Comparison of ENCODE assay signal across 14 cellular contexts in the genomic region with DNA sequence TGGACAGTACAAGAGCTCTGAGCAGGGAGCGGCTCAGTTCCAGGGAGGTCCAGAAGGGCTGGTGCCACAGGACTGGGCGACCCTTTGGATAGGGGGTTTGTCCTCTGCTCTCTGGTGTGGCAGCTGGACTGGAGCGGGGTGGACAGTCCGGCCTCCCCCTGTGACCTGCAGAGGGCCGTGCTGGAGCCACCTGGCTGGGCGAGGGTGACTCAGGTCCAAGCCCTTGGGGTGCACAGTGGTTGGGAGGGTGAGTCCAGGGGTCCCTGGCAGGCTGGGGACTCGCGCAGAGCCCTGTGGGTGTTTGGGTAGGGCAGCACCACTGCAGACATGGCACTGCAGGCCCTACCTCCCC. TPM values are rescaled to one million over a fixed set of nuclear protein-coding genes. Genes with fewer than 3 reads are reported as not detected.
DNase-seq lines count a peak whose midpoint lies in the region; ATAC-seq and TF ChIP-seq lines count a peak whose summit lies in the region.
"Had no signal": no experiment of that assay in that cellular context is flagged by ENCODE, and none has a peak within 500 bp of the region (broad histone marks: within the 10 kb centered on the region; RNA-seq: fewer than 3 reads in every experiment).

No MANE protein-coding gene starts in this region.

- intact Hi-C loops in heart left ventricle (cut with DNase I): no loop called here
- intact Hi-C loops in Right ventricle myocardium superior (cut with DNase I): no loop called here
- intact Hi-C loops in ovary (cut with DNase I): loop anchor here in 1 of 4 donors (10.0 kb wide), 1 partner anchor 422 kb away; a partner anchor contains a TSS
- intact Hi-C loops in vagina (cut with DNase I): no loop called here

- no peaks in the 10 kb centered on the region for H3K9me3 ChIP-seq in heart left ventricle
- no peaks in the 10 kb centered on the region for H3K9me3 ChIP-seq in endocrine pancreas (ENCODE audit: control insufficient read depth, low read length)
- no peaks in the 10 kb centered on the region for H3K9me3 ChIP-seq in ovary
- H3K9me3 ChIP-seq in vagina: no peaks in the 10 kb centered on the region
- H3K9me3 ChIP-seq: adrenal gland had no signal

- H3K4me1 ChIP-seq in heart left ventricle (peaks cover 18 to 83% (median 63%) of the 10 kb centered on the region in 12 donors), endocrine pancreas (ENCODE audit: control insufficient read depth, insufficient read depth, low read length) (no peaks in the 10 kb centered on the region), ovary (ENCODE audit: insufficient read depth) (peaks cover 18% of the 10 kb centered on the region), vagina (peaks cover 89% of the 10 kb centered on the region)

- TF ChIP-seq EP300 in ovary (IDR thresholded peaks at IDR 0.05): no peak

- H3K36me3 ChIP-seq in heart left ventricle (peaks cover 0 to 6% (median 0%) of the 10 kb centered on the region in 9 donors), endocrine pancreas (ENCODE audit: control insufficient read depth, insufficient read depth, low read length) (no peaks in the 10 kb centered on the region), ovary (no peaks in the 10 kb centered on the region), vagina (no peaks in the 10 kb centered on the region)
- H3K36me3 ChIP-seq: adrenal gland had no signal

- no peak for DNase-seq in heart left ventricle
- DNase-seq in Right ventricle myocardium superior: no peak
- peak in 1 of 5 donors; percentile 40 for DNase-seq in ovary
- DNase-seq in vagina (ENCODE audit: extremely low spot score in 2 of 2): no peak
- no peak for DNase-seq in GM10266 (ENCODE audit: extremely low spot score)
- no peak for DNase-seq in GOT3 (lab: John Stamatoyannopoulos, UW)
- DNase-seq: activated T-cell treated with anti-CD3 and anti-CD28 coated beads, Interleukin-2, amount 50 U/mL, for 48 hours; kidney; NCI-H1105; T-helper 2 cell had no signal

- H3K9ac ChIP-seq in endocrine pancreas (ENCODE audit: control insufficient read depth, insufficient read depth, low read length): peak overlapping the region; percentile 39

- TF ChIP-seq CTCF in heart left ventricle (IDR thresholded peaks at IDR 0.05): peak in 1 of 12 donors; percentile 0
- no peak for TF ChIP-seq CTCF in ovary (IDR thresholded peaks at IDR 0.05)
- no peak for TF ChIP-seq CTCF in vagina (IDR thresholded peaks at IDR 0.05)
- no peak for TF ChIP-seq CTCF in GM10266 (IDR thresholded peaks at IDR 0.05; ENCODE audit: control insufficient read depth, insufficient read depth, low read depth, missing control alignments)

- TF ChIP-seq POLR2A in heart left ventricle (IDR thresholded peaks at IDR 0.05) (no peak), ovary (IDR thresholded peaks at IDR 0.05) (no peak), vagina (IDR thresholded peaks at IDR 0.05) (no peak)

- H3K27ac ChIP-seq in heart left ventricle (peak overlapping the region in 11 of 12 donors; percentile 20 to 78 (median 70)), ovary (peak overlapping the region; percentile 45 to 54), vagina (peak overlapping the region; percentile 86)

- WGBS in heart left ventricle, 4 donors: 69 to 77% (median 75%) methylated on average over 7 to 8 of the region's 8 CpGs; no CpG with 5 or more reads in 1 of the 4 donors
- WGBS in ovary, 3 donors: 66 to 81% (median 78%) methylated on average over 4 to 8 of the region's 8 CpGs

- H3K4me3 ChIP-seq in heart left ventricle (no peak overlapping the region), endocrine pancreas (ENCODE audit: control insufficient read depth, insufficient read depth, low read length) (no peak overlapping the region), ovary (no peak overlapping the region), vagina (no peak overlapping the region)
- H3K4me3 ChIP-seq: adrenal gland had no signal

- H3K27me3 ChIP-seq in heart left ventricle (no peaks in the 10 kb centered on the region), endocrine pancreas (ENCODE audit: control insufficient read depth, insufficient read depth, low read length) (no peaks in the 10 kb centered on the region), ovary (no peaks in the 10 kb centered on the region), vagina (no peaks in the 10 kb centered on the region)
- H3K27me3 ChIP-seq: adrenal gland had no signal

- ATAC-seq in heart left ventricle: peak in 1 of 4 donors; percentile 0
- ATAC-seq in Right ventricle myocardium superior (ENCODE audit: poor library complexity): no peak
- ATAC-seq in GM18873 (IDR thresholded peaks at IDR 0.05; ENCODE audit: low FRiP score, unreplicated experiment): no peak

RNA-seq across cellular contexts. Expression of a gene that starts 7.2 kb away (rescaled TPM):
- total RNA-seq in heart left ventricle: 10 to 100 TPM; 23.5 to 89.8 (median 29.4) TPM
- polyA plus RNA-seq in heart left ventricle: 10 to 100 TPM; 29.1 to 37.3 TPM
- 30.4 TPM for total RNA-seq in Right ventricle myocardium superior
- 100 to 1,000 TPM in 2 of 7 donors, 10 to 100 TPM in 5; 58.9 to 124 (median 88.3) TPM for total RNA-seq in ovary
- polyA plus RNA-seq in ovary: 10 to 100 TPM in 1 of 2 donors, 1 to 10 TPM in 1; 4.6 to 90.3 TPM
- total RNA-seq in vagina: 72.7 TPM

RNA-seq across cellular contexts. Expression of a gene that starts 11.5 kb away (rescaled TPM):
- total RNA-seq in heart left ventricle (10 to 100 TPM; 17.6 to 60.6 (median 24.0) TPM), Right ventricle myocardium superior (26.0 TPM), ovary (100 to 1,000 TPM in 6 of 7 donors, 10 to 100 TPM in 1; 45.2 to 345 (median 217) TPM), vagina (57.5 TPM)
- polyA plus RNA-seq in heart left ventricle (10 to 100 TPM; 14.0 to 52.6 TPM), ovary (100 to 1,000 TPM in 1 of 2 donors, 1 to 10 TPM in 1; 9.6 to 144 TPM)

RNA-seq across cellular contexts. Expression of a gene that starts 29.0 kb away (rescaled TPM):
- total RNA-seq in heart left ventricle (10 to 100 TPM in 2 of 9 donors, 1 to 10 TPM in 6, under 1 TPM in 1; 0.83 to 33.0 (median 3.1) TPM), Right ventricle myocardium superior (3.6 TPM), ovary (1 to 10 TPM; 1.8 to 9.2 (median 2.4) TPM), vagina (3.9 TPM)
- polyA plus RNA-seq in heart left ventricle (1 to 10 TPM in 1 of 2 donors, under 1 TPM in 1; 0.88 to 2.8 TPM), ovary (1 to 10 TPM; 1.4 to 3.2 TPM)
- total RNA-seq: NCI-H460 had no signal

RNA-seq across cellular contexts. Expression of a gene that starts 40.4 kb away (rescaled TPM):
- total RNA-seq in heart left ventricle (1 to 10 TPM in 4 of 9 donors, under 1 TPM in 5; 0.69 to 5.7 (median 0.99) TPM), Right ventricle myocardium superior (0.54 TPM), ovary (10 to 100 TPM in 2 of 7 donors, 1 to 10 TPM in 5; 1.5 to 20.9 (median 3.7) TPM), vagina (25.5 TPM)
- polyA plus RNA-seq in heart left ventricle (under 1 TPM; 0.33 to 0.50 TPM), ovary (1 to 10 TPM in 1 of 2 donors, under 1 TPM in 1; 0.67 to 2.7 TPM)
